ENCODE assay signal across 8 cellular contexts in genomic region chr14:64387738-64388532, GRCh38. TPM values are rescaled to one million over a fixed set of nuclear protein-coding genes. Genes with fewer than 3 reads are reported as not detected.
DNase-seq lines count a peak whose midpoint lies in the region; ATAC-seq and TF ChIP-seq lines count a peak whose summit lies in the region.

MTHFD1 (plus strand) TSS chr14:64388353; CDS start chr14:64388428, 75 bp downstream.

- H3K27ac ChIP-seq in angular gyrus (ENCODE audit: low read depth, low read length), result peak within 1 kb of the TSS; percentile 82
- peak within 1 kb of the TSS; percentile 70 to 83 for H3K27ac ChIP-seq in prostate gland
- peak within 1 kb of the TSS; percentile 76 for H3K27ac ChIP-seq in urinary bladder (ENCODE audit: low read depth)

- WGBS in prostate gland, result under 1% methylated on average over 52 of the region's 61 CpGs
- under 1% methylated on average over 61 of the region's 61 CpGs for WGBS in urinary bladder

- peak in 2 of 4 experiments; percentile 30 to 43 for TF ChIP-seq CTCF in prostate gland (IDR thresholded peaks at IDR 0.05)

- peak; percentile 21 for TF ChIP-seq POLR2A in prostate gland (IDR thresholded peaks at IDR 0.05)

- H3K36me3 ChIP-seq in prostate gland (no peaks in the 10 kb centered on the region), urinary bladder (ENCODE audit: insufficient read depth) (no peaks in the 10 kb centered on the region)

- no peaks in the 10 kb centered on the region for H3K9me3 ChIP-seq in prostate gland

- no peaks in the 10 kb centered on the region for H3K4me1 ChIP-seq in prostate gland (replicated peaks)
- peaks cover 1% of the 10 kb centered on the region for H3K4me1 ChIP-seq in urinary bladder (ENCODE audit: insufficient read depth)

- DNase-seq in NCI-H187 (lab: John Stamatoyannopoulos, UW) (peak; percentile 100), T-helper 2 cell (peak; percentile 93 to 99 (median 94)), left ventricle myocardium superior (peak; percentile 100), prostate gland (ENCODE audit: low spot score) (peak; percentile 98)

- H3K4me3 ChIP-seq in prostate gland (peak within 1 kb of the TSS; percentile 61 to 67), urinary bladder (ENCODE audit: low read depth, low read length) (peak within 1 kb of the TSS; percentile 54)

- ATAC-seq in GM18498 (IDR thresholded peaks at IDR 0.05; ENCODE audit: unreplicated experiment) (peak; percentile 79), HG02938 (IDR thresholded peaks at IDR 0.05; ENCODE audit: unreplicated experiment) (peak; percentile 73), left ventricle myocardium superior (peak; percentile 95)

- H3K27me3 ChIP-seq in prostate gland (replicated peaks; ENCODE audit: insufficient read depth), result no peaks in the 10 kb centered on the region

- intact Hi-C loops in left ventricle myocardium superior (cut with micrococcal nuclease), result no loop called here
- intact Hi-C loops in prostate gland (cut with DNase I), result loop anchor here (5.0 kb wide), 1 partner anchor 46 kb away; no protein-coding TSS in a partner anchor

RNA-seq across cellular contexts. Expression of gene MTHFD1, which starts in this region (rescaled TPM):
- 60.6 TPM for total RNA-seq in left ventricle myocardium superior
- total RNA-seq in prostate gland, result 10 to 100 TPM; 26.1 to 34.7 TPM
- total RNA-seq in urinary bladder, result 29.4 TPM
- polyA plus RNA-seq in urinary bladder, result 28.4 TPM

Comparison
In these comparisons a context has a peak if more than half of its experiments do, and no peak if none do; other contexts are left out.
1. Peak in every context shown above with its lines: DNase-seq, ATAC-seq, H3K4me3 ChIP-seq and H3K27ac ChIP-seq.